21 cellular contexts compared by ENCODE assay signal in genomic region chr6:650098-650497, GRCh38.
"Had no signal": no experiment of that assay in that cellular context is flagged by ENCODE, and none has a peak within 500 bp of the region (broad histone marks: within the 10 kb centered on the region; RNA-seq: fewer than 3 reads in every experiment).

No MANE protein-coding gene starts in this region.

- H3K27ac ChIP-seq: adrenal gland, breast epithelium, colonic mucosa, esophagus muscularis mucosa, foreskin keratinocyte, right lobe of liver, skin epidermis, stomach, suprapubic skin, tibial nerve had no signal

- ATAC-seq: activated T-cell treated with anti-CD3 and anti-CD28 coated beads, Interleukin-2, amount 50 U/mL, for 4 hours; foreskin keratinocyte; mucosa of descending colon; right lobe of liver; stimulated activated memory B cell treated with anti-CD40 and anti-IgM and Interleukin-4, amounts not matched to agents 10 μg/mL and 1 μg/mL and 100 μg/mL, for 72 hours had no signal

- H3K9me3 ChIP-seq: adrenal gland, colonic mucosa, mucosa of descending colon, right lobe of liver, suprapubic skin had no signal

- DNase-seq: activated CD4-positive, alpha-beta T cell treated with anti-CD3 and anti-CD28 coated beads, Interleukin-2, amount 50 U/mL, for 4 hours; activated CD8-positive, alpha-beta memory T cell treated with anti-CD3 and anti-CD28 coated beads for 24 hours; activated CD8-positive, alpha-beta memory T cell treated with anti-CD3 and anti-CD28 coated beads, Interleukin-2, amount 50 U/mL, for 48 hours; activated naive CD4-positive, alpha-beta T cell; activated T-cell treated with anti-CD3 and anti-CD28 coated beads, Interleukin-2, amount 50 U/mL, for 4 hours; adrenal gland; colonic mucosa; foreskin keratinocyte; mucosa of descending colon; nephron progenitor cell; nucleus accumbens; right lobe of liver; stimulated activated CD4-positive, alpha-beta T cell treated with anti-CD3 and anti-CD28 coated beads, Interleukin-15, amount 100 ng/mL, for 24 hours; stomach; T-helper 9 cell had no signal

- H3K4me1 ChIP-seq: breast epithelium, colonic mucosa, foreskin keratinocyte, right lobe of liver, suprapubic skin had no signal

- H3K27me3 ChIP-seq: adrenal gland, breast epithelium, colonic mucosa, esophagus muscularis mucosa, foreskin keratinocyte, right lobe of liver, stomach, suprapubic skin, tibial nerve had no signal

- H3K36me3 ChIP-seq: adrenal gland, breast epithelium, colonic mucosa, esophagus muscularis mucosa, right lobe of liver, stomach, suprapubic skin had no signal

- H3K4me3 ChIP-seq: adrenal gland, breast epithelium, colonic mucosa, esophagus muscularis mucosa, mucosa of descending colon, right lobe of liver, skin epidermis, stomach, suprapubic skin, tibial nerve had no signal
